8 cellular contexts compared by ENCODE assay signal in the genomic region with DNA sequence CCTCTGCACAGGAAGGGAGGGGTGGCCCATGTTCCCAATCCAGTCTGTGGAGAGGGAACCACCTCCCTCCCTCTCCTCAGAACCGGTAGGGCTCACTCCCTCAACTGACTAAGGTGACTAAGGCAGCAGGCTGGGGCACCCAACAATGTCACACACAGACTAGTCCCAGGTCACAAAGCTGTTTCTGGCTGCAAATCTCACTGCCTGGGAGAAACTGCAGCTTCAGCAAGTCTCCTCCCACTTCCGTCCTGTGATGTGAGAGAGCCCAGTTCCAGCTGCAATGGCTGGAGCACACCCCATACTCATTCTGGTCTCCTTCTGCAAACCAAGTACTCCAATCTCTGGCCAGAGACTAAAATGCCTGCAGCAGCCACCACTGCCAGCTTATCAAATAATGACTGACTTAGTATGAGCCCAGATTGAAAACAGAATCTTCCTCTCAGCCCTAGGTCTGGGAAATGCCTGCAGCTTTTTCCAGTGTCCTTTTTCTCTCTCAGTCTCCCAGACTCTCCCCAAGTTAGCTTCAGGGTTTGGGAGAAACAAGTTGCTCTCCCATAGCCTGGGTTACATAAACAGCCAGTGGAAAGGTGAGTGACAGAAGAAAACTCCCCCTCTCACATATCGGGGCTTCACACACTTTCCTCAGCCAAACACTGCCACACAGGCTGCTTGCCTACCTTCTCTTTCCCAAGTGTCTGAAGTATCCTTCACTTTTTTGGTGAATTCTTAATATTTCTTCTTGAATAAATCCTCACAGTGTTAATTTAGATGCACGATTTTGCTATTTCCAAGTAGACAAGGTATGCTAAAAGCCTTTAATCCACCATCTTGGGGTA.
DNase-seq lines count a peak whose midpoint lies in the region; ATAC-seq and TF ChIP-seq lines count a peak whose summit lies in the region.

No MANE protein-coding gene starts in this region.

- H3K4me2 ChIP-seq in SK-N-SH, result peak overlapping the region; percentile 54

- no peak for TF ChIP-seq RAD21 in SK-N-SH (IDR thresholded peaks at IDR 0.05; ENCODE audit: low read length)

- no peaks in the 10 kb centered on the region for H3K9me3 ChIP-seq in CD8-positive, alpha-beta T cell (ENCODE audit: low read length)
- H3K9me3 ChIP-seq in SK-N-SH, result no peaks in the 10 kb centered on the region

- no peak overlapping the region for H3K27ac Mint-ChIP-seq in CD8-positive, alpha-beta T cell

- CTCF ChIA-PET in CD8-positive, alpha-beta T cell (lab: Charles Lee), result interaction anchor here (1.3 kb wide), 1 partner anchor 9 kb away, joined by 3 read pairs; no protein-coding TSS in a partner anchor
- CTCF ChIA-PET in SK-N-SH (lab: Yijun Ruan, JAX), result interaction anchor here (1.1 to 1.2 kb wide), 2 partner anchors 8 to 140 kb away, joined by 4 to 5 read pairs; no protein-coding TSS in a partner anchor

- peak in 4 of 7 experiments; percentile 5 to 65 (median 22) for DNase-seq in CD8-positive, alpha-beta T cell
- no peak for DNase-seq in SK-N-SH
- peak; percentile 23 for DNase-seq in epidermal melanocyte (ENCODE audit: insufficient read length, low spot score)
- peak in 32 of 56 donors; percentile 1 to 42 (median 14) for DNase-seq in nucleus accumbens (lab: John Stamatoyannopoulos, UW)
- no peak for DNase-seq in NCI-H345 treated with DMSO at 0.1 percent for 48 hours (lab: John Stamatoyannopoulos, UW; ENCODE audit: unreplicated experiment)
- no peak for DNase-seq in NCI-H510A treated with DMSO at 0.1 percent for 48 hours (lab: John Stamatoyannopoulos, UW)

- H3K9me2 ChIP-seq in SK-N-SH, result no peaks in the 10 kb centered on the region

- 11% methylated on average over 3 of the region's 4 CpGs for WGBS in SK-N-SH (ENCODE audit: low lambda C conversion rate)

- no peaks in the 10 kb centered on the region for H4K20me1 ChIP-seq in SK-N-SH (ENCODE audit: insufficient read depth)

- POLR2A ChIA-PET in CD8-positive, alpha-beta T cell (lab: Charles Lee), result no interaction called here
- POLR2A ChIA-PET in SK-N-SH (lab: Yijun Ruan, JAX), result no interaction called here

- H3K27ac ChIP-seq in CD8-positive, alpha-beta T cell (ENCODE audit: low read depth, low read length), result no peak overlapping the region
- H3K27ac ChIP-seq in SK-N-SH (ENCODE audit: low read depth in 2 of 2, low read length in 1 of 2), result no peak overlapping the region

- peaks cover 12% of the 10 kb centered on the region for H3K4me1 ChIP-seq in CD8-positive, alpha-beta T cell (ENCODE audit: insufficient read depth, low read length)
- peaks cover 0 to 6% of the 10 kb centered on the region in 2 experiments; a peak in 2 of 4 replicates for H3K4me1 ChIP-seq in SK-N-SH (ENCODE audit: control insufficient read depth in 1 of 2, insufficient read depth in 2 of 2, low read depth in 1 of 2, low read length in 1 of 2)

- no peaks in the 10 kb centered on the region for H3K36me3 Mint-ChIP-seq in CD8-positive, alpha-beta T cell

- no peak overlapping the region for H3K4me3 ChIP-seq in CD8-positive, alpha-beta T cell (ENCODE audit: low read depth, low read length)
- H3K4me3 ChIP-seq in SK-N-SH (ENCODE audit: low read depth in 2 of 2, low read length in 1 of 2), result no peak overlapping the region

- H3K4me3 Mint-ChIP-seq in CD8-positive, alpha-beta T cell, result no peak overlapping the region

- H3F3A ChIP-seq in SK-N-SH (replicated peaks; ENCODE audit: insufficient read depth), result no peaks in the 10 kb centered on the region

- H2AFZ ChIP-seq in SK-N-SH (ENCODE audit: low read depth), result peak overlapping the region; percentile 74; the same call in 1 of the 2 replicates

- no peaks in the 10 kb centered on the region for H3K36me3 ChIP-seq in CD8-positive, alpha-beta T cell (ENCODE audit: insufficient read depth, low read length)
- H3K36me3 ChIP-seq in SK-N-SH (replicated peaks in 1 of 2; ENCODE audit: control insufficient read depth in 1 of 2, insufficient read depth in 2 of 2, low read length in 1 of 2), result no peaks in the 10 kb centered on the region

- H3K9me3 Mint-ChIP-seq in CD8-positive, alpha-beta T cell, result peaks cover 6% of the 10 kb centered on the region

- no peaks in the 10 kb centered on the region for H3K27me3 Mint-ChIP-seq in CD8-positive, alpha-beta T cell (ENCODE audit: low read depth)

- no peaks in the 10 kb centered on the region for H3K27me3 ChIP-seq in CD8-positive, alpha-beta T cell (ENCODE audit: insufficient read depth, low read length)
- H3K27me3 ChIP-seq in SK-N-SH (ENCODE audit: insufficient read depth), result no peaks in the 10 kb centered on the region

- intact Hi-C loops in CD8-positive, alpha-beta T cell (cut with DNase I, micrococcal nuclease), result loop anchor here in 1 of 2 experiments (10.0 kb wide), 2 partner anchors 54 to 204 kb away; no protein-coding TSS in a partner anchor

- peak; percentile 48 for ATAC-seq in CD8-positive, alpha-beta T cell
- peak; percentile 87 for ATAC-seq in GM19328 (IDR thresholded peaks at IDR 0.05; ENCODE audit: unreplicated experiment)
- ATAC-seq in HG03159 (IDR thresholded peaks at IDR 0.05; ENCODE audit: unreplicated experiment), result peak; percentile 85

- TF ChIP-seq EP300 in SK-N-SH (IDR thresholded peaks at IDR 0.05; ENCODE audit: borderline replicate concordance in 1 of 2, low read depth in 1 of 2, low read length in 1 of 2), result no peak

- H3K9ac ChIP-seq in SK-N-SH, result no peak overlapping the region

- peaks cover 30% of the 10 kb centered on the region for H3K4me1 Mint-ChIP-seq in CD8-positive, alpha-beta T cell (ENCODE audit: low read depth)

- H3K79me2 ChIP-seq in SK-N-SH (ENCODE audit: insufficient read depth), result no peaks in the 10 kb centered on the region

- TF ChIP-seq CTCF in CD8-positive, alpha-beta T cell (IDR thresholded peaks at IDR 0.05), result no peak
- TF ChIP-seq CTCF in SK-N-SH (IDR thresholded peaks at IDR 0.05), result no peak

TF ChIP-seq in SK-N-SH, 30 proteins besides CTCF, POLR2A, EP300 and RAD21:
- TF ChIP-seq NRF1 (IDR thresholded peaks at IDR 0.05; ENCODE audit: low read depth, low read length) (no peak), RXRA (IDR thresholded peaks at IDR 0.05; ENCODE audit: borderline replicate concordance, low read depth) (no peak), SMC3 (IDR thresholded peaks at IDR 0.05; ENCODE audit: low read depth, low read length) (no peak), TEAD4 (IDR thresholded peaks at IDR 0.05; ENCODE audit: borderline replicate concordance, insufficient read depth) (no peak), EZH2phosphoT487 (IDR thresholded peaks at IDR 0.05; ENCODE audit: borderline replicate concordance, low read depth) (no peak), FOSL2 (IDR thresholded peaks at IDR 0.05; ENCODE audit: borderline replicate concordance, low read depth) (no peak), YY1 (IDR thresholded peaks at IDR 0.05; ENCODE audit: low read depth) (no peak), NFIC (IDR thresholded peaks at IDR 0.05; ENCODE audit: borderline replicate concordance) (no peak), SIN3A (IDR thresholded peaks at IDR 0.05; ENCODE audit: borderline replicate concordance, low read depth, low read length) (no peak), FOXJ3 (CRISPR knock-in tag; IDR thresholded peaks at IDR 0.05) (no peak), MXI1 (IDR thresholded peaks at IDR 0.05; ENCODE audit: low read depth, low read length) (no peak), ELF1 (IDR thresholded peaks at IDR 0.05) (no peak), GABPA (IDR thresholded peaks at IDR 0.05; ENCODE audit: low read depth) (no peak), GATA2 (CRISPR knock-in tag; IDR thresholded peaks at IDR 0.05) (no peak)
- TF ChIP-seq, protein P1, sequence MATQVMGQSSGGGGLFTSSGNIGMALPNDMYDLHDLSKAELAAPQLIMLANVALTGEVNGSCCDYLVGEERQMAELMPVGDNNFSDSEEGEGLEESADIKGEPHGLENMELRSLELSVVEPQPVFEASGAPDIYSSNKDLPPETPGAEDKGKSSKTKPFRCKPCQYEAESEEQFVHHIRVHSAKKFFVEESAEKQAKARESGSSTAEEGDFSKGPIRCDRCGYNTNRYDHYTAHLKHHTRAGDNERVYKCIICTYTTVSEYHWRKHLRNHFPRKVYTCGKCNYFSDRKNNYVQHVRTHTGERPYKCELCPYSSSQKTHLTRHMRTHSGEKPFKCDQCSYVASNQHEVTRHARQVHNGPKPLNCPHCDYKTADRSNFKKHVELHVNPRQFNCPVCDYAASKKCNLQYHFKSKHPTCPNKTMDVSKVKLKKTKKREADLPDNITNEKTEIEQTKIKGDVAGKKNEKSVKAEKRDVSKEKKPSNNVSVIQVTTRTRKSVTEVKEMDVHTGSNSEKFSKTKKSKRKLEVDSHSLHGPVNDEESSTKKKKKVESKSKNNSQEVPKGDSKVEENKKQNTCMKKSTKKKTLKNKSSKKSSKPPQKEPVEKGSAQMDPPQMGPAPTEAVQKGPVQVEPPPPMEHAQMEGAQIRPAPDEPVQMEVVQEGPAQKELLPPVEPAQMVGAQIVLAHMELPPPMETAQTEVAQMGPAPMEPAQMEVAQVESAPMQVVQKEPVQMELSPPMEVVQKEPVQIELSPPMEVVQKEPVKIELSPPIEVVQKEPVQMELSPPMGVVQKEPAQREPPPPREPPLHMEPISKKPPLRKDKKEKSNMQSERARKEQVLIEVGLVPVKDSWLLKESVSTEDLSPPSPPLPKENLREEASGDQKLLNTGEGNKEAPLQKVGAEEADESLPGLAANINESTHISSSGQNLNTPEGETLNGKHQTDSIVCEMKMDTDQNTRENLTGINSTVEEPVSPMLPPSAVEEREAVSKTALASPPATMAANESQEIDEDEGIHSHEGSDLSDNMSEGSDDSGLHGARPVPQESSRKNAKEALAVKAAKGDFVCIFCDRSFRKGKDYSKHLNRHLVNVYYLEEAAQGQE (IDR thresholded peaks at IDR 0.05; ENCODE audit: low read depth, low read length), result no peak
- TF ChIP-seq, protein P2, sequence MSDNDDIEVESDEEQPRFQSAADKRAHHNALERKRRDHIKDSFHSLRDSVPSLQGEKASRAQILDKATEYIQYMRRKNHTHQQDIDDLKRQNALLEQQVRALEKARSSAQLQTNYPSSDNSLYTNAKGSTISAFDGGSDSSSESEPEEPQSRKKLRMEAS (IDR thresholded peaks at IDR 0.05; ENCODE audit: low read depth), result no peak
- TF ChIP-seq, protein P3, sequence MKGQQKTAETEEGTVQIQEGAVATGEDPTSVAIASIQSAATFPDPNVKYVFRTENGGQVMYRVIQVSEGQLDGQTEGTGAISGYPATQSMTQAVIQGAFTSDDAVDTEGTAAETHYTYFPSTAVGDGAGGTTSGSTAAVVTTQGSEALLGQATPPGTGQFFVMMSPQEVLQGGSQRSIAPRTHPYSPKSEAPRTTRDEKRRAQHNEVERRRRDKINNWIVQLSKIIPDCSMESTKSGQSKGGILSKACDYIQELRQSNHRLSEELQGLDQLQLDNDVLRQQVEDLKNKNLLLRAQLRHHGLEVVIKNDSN (IDR thresholded peaks at IDR 0.05; ENCODE audit: borderline replicate concordance, low read depth), result no peak
TF ChIP-seq in SK-N-SH: peak in this region for 0.

Comparison
In these comparisons a context has a peak if more than half of its experiments do, and no peak if none do; other contexts are left out.
1. DNase-seq: peak in CD8-positive, alpha-beta T cell (4 of 7), epidermal melanocyte (single experiment) and nucleus accumbens (32 of 56); none in SK-N-SH (single experiment), NCI-H345 treated with DMSO at 0.1 percent for 48 hours (single experiment) and NCI-H510A treated with DMSO at 0.1 percent for 48 hours (single experiment).
2. Peak in every context shown above with its lines, with median percentiles within 50 percentile points of each other: ATAC-seq.